Comparison of ENCODE assay signal across 9 cellular contexts in the genomic region with DNA sequence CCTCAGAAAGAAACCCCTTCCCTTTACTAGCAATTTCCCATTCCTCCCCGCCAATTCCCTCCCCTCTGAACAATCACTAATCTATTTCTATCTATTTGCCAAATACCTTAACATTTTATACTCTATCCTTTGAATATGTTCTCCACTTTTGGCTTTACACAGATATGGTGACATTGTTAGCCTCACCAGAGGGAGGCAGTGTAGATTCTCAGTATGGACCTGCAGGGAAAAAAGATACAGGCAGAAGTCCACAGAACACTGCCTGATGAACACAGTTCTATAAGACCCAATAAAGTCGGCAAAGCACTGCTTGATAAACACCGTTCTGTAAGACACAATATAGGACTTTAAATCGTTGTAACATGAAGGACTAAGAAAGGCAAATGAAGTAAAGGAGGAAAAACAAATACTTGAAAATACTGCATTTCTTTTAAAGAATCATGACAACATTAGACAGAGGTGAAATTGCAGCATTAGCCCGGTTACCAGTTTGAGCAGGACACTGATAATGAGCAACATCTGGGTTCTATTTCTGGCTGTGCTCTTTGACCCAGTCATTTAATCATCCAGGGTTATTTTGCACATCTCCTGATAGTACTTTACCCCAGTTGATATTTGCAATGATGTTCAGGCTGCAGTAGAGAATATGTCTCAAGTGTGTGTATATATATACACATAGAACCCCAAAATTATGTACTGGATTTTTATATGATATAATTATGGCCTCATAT.
DNase-seq lines count a peak whose midpoint lies in the region; ATAC-seq and TF ChIP-seq lines count a peak whose summit lies in the region.
"Had no signal": no experiment of that assay in that cellular context is flagged by ENCODE, and none has a peak within 500 bp of the region (broad histone marks: within the 10 kb centered on the region; RNA-seq: fewer than 3 reads in every experiment).

No MANE protein-coding gene starts in this region.

- peak; percentile 52 for TF ChIP-seq CTCF in SU-DHL-6 (IDR thresholded peaks at IDR 0.05; ENCODE audit: insufficient read depth, low read length, poor library complexity, severe bottlenecking)
- peak; percentile 74 for TF ChIP-seq CTCF in epithelial cell of proximal tubule (conservative IDR thresholded peaks at IDR 0.05; ENCODE audit: low read depth, low read length)
- peak; percentile 49 for TF ChIP-seq CTCF in nephron progenitor cell (IDR thresholded peaks at IDR 0.05)

- H3K4me2 ChIP-seq in SU-DHL-6 (ENCODE audit: low read depth, low read length, poor library complexity, severe bottlenecking), result no peak overlapping the region

- no peak overlapping the region for H3K27ac ChIP-seq in SU-DHL-6 (ENCODE audit: low read depth, low read length)
- H3K27ac ChIP-seq: SK-N-MC had no signal

- H3K27ac Mint-ChIP-seq in nephron progenitor cell, result no peak overlapping the region
- no peak overlapping the region for H3K27ac Mint-ChIP-seq in stimulated activated naive CD8-positive, alpha-beta T cell treated with anti-CD3 and anti-CD28 coated beads, Interleukin-15, amount 100 ng/mL, for 72 hours

- H3K4me3 Mint-ChIP-seq in nephron progenitor cell, result no peak overlapping the region
- no peak overlapping the region for H3K4me3 Mint-ChIP-seq in stimulated activated naive CD8-positive, alpha-beta T cell treated with anti-CD3 and anti-CD28 coated beads, Interleukin-15, amount 100 ng/mL, for 72 hours

- H3K4me3 ChIP-seq in SU-DHL-6 (ENCODE audit: insufficient read depth, low read length, poor library complexity, severe bottlenecking) (no peak overlapping the region), epithelial cell of proximal tubule (ENCODE audit: low read depth, low read length) (no peak overlapping the region)

- no peaks in the 10 kb centered on the region for H3F3A ChIP-seq in SU-DHL-6 (ENCODE audit: insufficient read depth)

- H2AFZ ChIP-seq in SU-DHL-6 (ENCODE audit: low read depth, low read length, severe bottlenecking), result no peak overlapping the region

- H3K27me3 ChIP-seq in SU-DHL-6 (ENCODE audit: low read length), result no peaks in the 10 kb centered on the region

- no peaks in the 10 kb centered on the region for H3K9me3 ChIP-seq in SU-DHL-6 (ENCODE audit: insufficient read depth, low read length)

- H3K9ac ChIP-seq in SU-DHL-6 (ENCODE audit: low read length), result no peak overlapping the region

- no peaks in the 10 kb centered on the region for H3K27me3 Mint-ChIP-seq in nephron progenitor cell (ENCODE audit: low read depth, poor library complexity)
- H3K27me3 Mint-ChIP-seq in stimulated activated naive CD8-positive, alpha-beta T cell treated with anti-CD3 and anti-CD28 coated beads, Interleukin-15, amount 100 ng/mL, for 72 hours, result no peaks in the 10 kb centered on the region

- H3K79me2 ChIP-seq in SU-DHL-6 (ENCODE audit: insufficient read depth, low read length), result no peaks in the 10 kb centered on the region

- DNase-seq in DMS53 treated with DMSO at 0.1 percent for 48 hours (lab: John Stamatoyannopoulos, UW; ENCODE audit: unreplicated experiment) (peak; percentile 1), HuH-7 (ENCODE audit: low spot score) (peak; percentile 12), epithelial cell of proximal tubule (ENCODE audit: low read depth) (no peak), nephron progenitor cell (peak; percentile 8), NCI-H1694 treated with DMSO at 0.1 percent for 48 hours (lab: John Stamatoyannopoulos, UW) (no peak)
- DNase-seq in stimulated activated naive CD8-positive, alpha-beta T cell treated with anti-CD3 and anti-CD28 coated beads, Interleukin-15, amount 100 ng/mL, for 72 hours, result no peak

- no peaks in the 10 kb centered on the region for H3K9me3 Mint-ChIP-seq in nephron progenitor cell
- H3K9me3 Mint-ChIP-seq in stimulated activated naive CD8-positive, alpha-beta T cell treated with anti-CD3 and anti-CD28 coated beads, Interleukin-15, amount 100 ng/mL, for 72 hours, result no peaks in the 10 kb centered on the region

- no peaks in the 10 kb centered on the region; the same call in none of the 2 replicates for H4K20me1 ChIP-seq in SU-DHL-6 (ENCODE audit: low read depth, low read length)

- no peaks in the 10 kb centered on the region for H3K9me2 ChIP-seq in SU-DHL-6 (replicated peaks; ENCODE audit: insufficient read depth, low read length)

- H3K36me3 ChIP-seq in SU-DHL-6 (ENCODE audit: low read length), result no peaks in the 10 kb centered on the region

- ATAC-seq in GM21360 (IDR thresholded peaks at IDR 0.05; ENCODE audit: unreplicated experiment), result no peak
- ATAC-seq in stimulated activated naive CD8-positive, alpha-beta T cell treated with anti-CD3 and anti-CD28 coated beads, Interleukin-15, amount 100 ng/mL, for 72 hours, result no peak

- peaks cover 13% of the 10 kb centered on the region for H3K36me3 Mint-ChIP-seq in nephron progenitor cell (ENCODE audit: low read depth)

- peaks cover 19% of the 10 kb centered on the region for H3K4me1 Mint-ChIP-seq in nephron progenitor cell
- H3K4me1 Mint-ChIP-seq in stimulated activated naive CD8-positive, alpha-beta T cell treated with anti-CD3 and anti-CD28 coated beads, Interleukin-15, amount 100 ng/mL, for 72 hours, result peaks cover 30% of the 10 kb centered on the region

Comparison
In these comparisons a context has a peak if more than half of its experiments do, and no peak if none do; other contexts are left out.
1. DNase-seq: peak in DMS53 treated with DMSO at 0.1 percent for 48 hours (single experiment), HuH-7 (single experiment) and nephron progenitor cell (single experiment); none in epithelial cell of proximal tubule (single experiment), NCI-H1694 treated with DMSO at 0.1 percent for 48 hours (single experiment) and stimulated activated naive CD8-positive, alpha-beta T cell treated with anti-CD3 and anti-CD28 coated beads, Interleukin-15, amount 100 ng/mL, for 72 hours (0 of 2).
2. Peak in every context shown above with its lines, with median percentiles within 50 percentile points of each other: CTCF ChIP-seq.